In genomic region chr7:1099154-1099542, GRCh38 we compare ENCODE assay signal across 1 cellular context.
TF ChIP-seq lines count a peak whose summit lies in the region.

No MANE protein-coding gene starts in this region.

TF ChIP-seq in WTC11, 78 proteins besides CTCF, POLR2A, EP300 and RAD21 (continued from another document):
- TF ChIP-seq, protein P1, sequence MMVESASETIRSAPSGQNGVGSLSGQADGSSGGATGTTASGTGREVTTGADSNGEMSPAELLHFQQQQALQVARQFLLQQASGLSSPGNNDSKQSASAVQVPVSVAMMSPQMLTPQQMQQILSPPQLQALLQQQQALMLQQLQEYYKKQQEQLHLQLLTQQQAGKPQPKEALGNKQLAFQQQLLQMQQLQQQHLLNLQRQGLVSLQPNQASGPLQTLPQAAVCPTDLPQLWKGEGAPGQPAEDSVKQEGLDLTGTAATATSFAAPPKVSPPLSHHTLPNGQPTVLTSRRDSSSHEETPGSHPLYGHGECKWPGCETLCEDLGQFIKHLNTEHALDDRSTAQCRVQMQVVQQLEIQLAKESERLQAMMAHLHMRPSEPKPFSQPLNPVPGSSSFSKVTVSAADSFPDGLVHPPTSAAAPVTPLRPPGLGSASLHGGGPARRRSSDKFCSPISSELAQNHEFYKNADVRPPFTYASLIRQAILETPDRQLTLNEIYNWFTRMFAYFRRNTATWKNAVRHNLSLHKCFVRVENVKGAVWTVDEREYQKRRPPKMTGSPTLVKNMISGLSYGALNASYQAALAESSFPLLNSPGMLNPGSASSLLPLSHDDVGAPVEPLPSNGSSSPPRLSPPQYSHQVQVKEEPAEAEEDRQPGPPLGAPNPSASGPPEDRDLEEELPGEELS (CRISPR knock-in tag; IDR thresholded peaks at IDR 0.05): no peak
- no peak for TF ChIP-seq ZNF532 (CRISPR knock-in tag; IDR thresholded peaks at IDR 0.05; ENCODE audit: borderline replicate concordance)
- no peak for TF ChIP-seq ZNF671 (CRISPR knock-in tag; IDR thresholded peaks at IDR 0.05)
- no peak for TF ChIP-seq ZNF219 (CRISPR knock-in tag; IDR thresholded peaks at IDR 0.05; ENCODE audit: borderline replicate concordance)
- no peak for TF ChIP-seq USF2 (CRISPR knock-in tag; IDR thresholded peaks at IDR 0.05)
- TF ChIP-seq HMGXB4 (CRISPR knock-in tag; IDR thresholded peaks at IDR 0.05): no peak
- TF ChIP-seq NR1H2 (CRISPR knock-in tag; IDR thresholded peaks at IDR 0.05): no peak
- TF ChIP-seq E2F1 (CRISPR knock-in tag; IDR thresholded peaks at IDR 0.05): no peak
- TF ChIP-seq NFE2L1 (CRISPR knock-in tag; IDR thresholded peaks at IDR 0.05): no peak
- TF ChIP-seq ETV6 (CRISPR knock-in tag; IDR thresholded peaks at IDR 0.05): no peak
